ENCODE assay signal across 8 cellular contexts in the genomic region with DNA sequence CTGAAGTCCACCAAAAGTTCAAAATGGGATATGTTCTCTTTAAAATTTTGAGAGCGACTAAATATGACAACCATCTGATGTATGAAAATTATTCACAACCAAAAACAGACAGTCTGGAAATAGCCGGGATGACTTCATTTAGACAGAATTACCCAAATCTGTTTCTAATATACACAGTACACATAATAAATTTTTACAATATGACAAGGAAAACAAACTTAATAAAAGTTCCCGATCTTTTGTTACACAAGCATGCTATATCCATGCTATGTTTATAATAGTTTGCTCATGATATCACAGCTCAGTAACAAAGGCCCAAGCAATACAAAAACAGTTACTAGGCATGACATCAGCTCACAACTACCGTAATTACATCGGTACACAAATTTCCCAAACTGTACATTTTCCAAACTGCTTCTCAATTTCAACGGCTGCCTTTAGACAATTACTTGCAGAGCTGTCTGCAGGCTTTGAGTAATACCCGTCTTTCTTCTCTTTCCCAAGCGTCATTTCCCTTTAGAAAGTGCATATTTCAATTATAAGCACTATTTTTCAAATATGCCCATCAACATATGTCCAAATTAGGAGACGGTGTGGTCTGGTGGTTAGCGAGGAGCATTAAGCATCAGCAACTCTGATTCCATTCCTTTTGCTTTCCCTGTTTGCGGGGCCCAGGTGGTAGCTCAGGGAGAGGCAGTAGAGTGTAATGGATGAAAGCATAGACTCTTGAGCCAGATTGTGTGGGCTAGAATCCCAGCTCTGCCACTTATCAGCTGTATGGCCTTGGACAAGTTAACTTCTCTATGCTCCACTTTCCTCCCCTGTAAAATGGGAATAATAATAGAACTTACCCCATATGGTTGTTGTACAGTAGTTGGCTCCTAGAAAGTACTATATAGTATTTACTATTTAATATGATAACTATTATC.
DNase-seq lines count a peak whose midpoint lies in the region; ATAC-seq and TF ChIP-seq lines count a peak whose summit lies in the region.

No MANE protein-coding gene starts in this region.

- peaks cover 22% of the 10 kb centered on the region; the same call in 1 of the 2 replicates for H4K20me1 ChIP-seq in OCI-LY3 (ENCODE audit: insufficient read depth, low read length)

- peak overlapping the region; percentile 77 for H3K4me3 ChIP-seq in OCI-LY3 (ENCODE audit: low read length)
- H3K4me3 ChIP-seq in effector memory CD4-positive, alpha-beta T cell (ENCODE audit: insufficient read depth, low read depth, low read length, poor library complexity, severe bottlenecking), result no peak overlapping the region

- H3K36me3 ChIP-seq in OCI-LY3 (replicated peaks; ENCODE audit: low read depth, low read length), result peaks cover 61% of the 10 kb centered on the region
- peaks cover 3% of the 10 kb centered on the region for H3K36me3 ChIP-seq in effector memory CD4-positive, alpha-beta T cell (ENCODE audit: control insufficient read depth, insufficient read depth, low read length)

- peak; percentile 97 for DNase-seq in EH (ENCODE audit: low read depth)
- DNase-seq in epithelial cell of prostate (ENCODE audit: low read depth, low spot score), result no peak
- peak; percentile 67 for DNase-seq in pulmonary artery endothelial cell (ENCODE audit: low read depth, low spot score)
- no peak for DNase-seq in NCI-H1436 treated with DMSO at 0.1 percent for 48 hours (lab: John Stamatoyannopoulos, UW)
- DNase-seq in effector memory CD4-positive, alpha-beta T cell, result no peak

- H3K27ac ChIP-seq in OCI-LY3 (ENCODE audit: low read length), result peak overlapping the region; percentile 93
- H3K27ac ChIP-seq in epithelial cell of prostate, result peak overlapping the region; percentile 77
- no peak overlapping the region for H3K27ac ChIP-seq in effector memory CD4-positive, alpha-beta T cell (ENCODE audit: insufficient read depth, low read length, poor library complexity, severe bottlenecking)

- H3K4me2 ChIP-seq in OCI-LY3 (ENCODE audit: low read length), result peak overlapping the region; percentile 96

- H3K27me3 ChIP-seq in OCI-LY3 (ENCODE audit: low read depth, low read length), result no peaks in the 10 kb centered on the region
- H3K27me3 ChIP-seq in effector memory CD4-positive, alpha-beta T cell (replicated peaks; ENCODE audit: control insufficient read depth, insufficient read depth, low read length, poor library complexity, severe bottlenecking), result no peaks in the 10 kb centered on the region

- ATAC-seq in HG02870 (IDR thresholded peaks at IDR 0.05; ENCODE audit: unreplicated experiment), result no peak
- no peak for ATAC-seq in GM18858 (IDR thresholded peaks at IDR 0.05; ENCODE audit: unreplicated experiment)

- H3K4me1 ChIP-seq in OCI-LY3 (ENCODE audit: low read length), result peaks cover 100% of the 10 kb centered on the region
- H3K4me1 ChIP-seq in effector memory CD4-positive, alpha-beta T cell (ENCODE audit: control insufficient read depth, insufficient read depth, low read length, poor library complexity, severe bottlenecking), result peaks cover 25% of the 10 kb centered on the region

- H2AFZ ChIP-seq in OCI-LY3 (ENCODE audit: low read depth, low read length), result no peak overlapping the region

- no peak for TF ChIP-seq CTCF in OCI-LY3 (IDR thresholded peaks at IDR 0.05; ENCODE audit: low read depth, low read length)

- H3K9me3 ChIP-seq in OCI-LY3 (ENCODE audit: insufficient read depth, low read length), result no peaks in the 10 kb centered on the region
- no peaks in the 10 kb centered on the region for H3K9me3 ChIP-seq in effector memory CD4-positive, alpha-beta T cell (ENCODE audit: control insufficient read depth, low read length)

- peaks cover 100% of the 10 kb centered on the region for H3K79me2 ChIP-seq in OCI-LY3 (ENCODE audit: low read length)

- H3K9ac ChIP-seq in OCI-LY3 (ENCODE audit: low read length), result peak overlapping the region; percentile 86

Comparison
In these comparisons a context has a peak if more than half of its experiments do, and no peak if none do; other contexts are left out.
1. DNase-seq: peak in EH (single experiment) and pulmonary artery endothelial cell (single experiment); none in epithelial cell of prostate (single experiment), NCI-H1436 treated with DMSO at 0.1 percent for 48 hours (single experiment) and effector memory CD4-positive, alpha-beta T cell (0 of 3).